In the genomic region with DNA sequence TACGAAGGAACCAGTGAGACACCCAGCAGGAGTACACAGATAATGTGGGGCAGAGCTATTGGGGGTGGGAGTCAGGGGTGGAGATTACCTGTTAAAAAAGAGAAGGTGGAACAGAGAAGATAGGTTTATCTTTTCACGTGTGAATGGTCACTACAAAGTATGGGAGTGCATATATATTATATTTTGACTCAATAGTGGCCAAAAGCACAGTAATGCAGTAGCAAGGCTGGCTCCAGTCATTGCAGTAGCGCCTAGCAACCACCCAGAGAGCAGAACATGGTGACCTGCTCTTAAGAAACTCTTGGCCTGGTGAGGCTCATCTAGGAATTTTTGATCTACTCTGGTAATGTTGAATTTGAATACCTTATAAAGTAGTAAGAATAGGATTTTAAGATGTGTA, we compare ENCODE assay signal across 9 cellular contexts. TPM values are rescaled to one million over a fixed set of nuclear protein-coding genes. Genes with fewer than 3 reads are reported as not detected.
DNase-seq lines count a peak whose midpoint lies in the region; FAIRE-seq and TF ChIP-seq lines count a peak whose summit lies in the region.
"Had no signal": no experiment of that assay in that cellular context is flagged by ENCODE, and none has a peak within 500 bp of the region (broad histone marks: within the 10 kb centered on the region; RNA-seq: fewer than 3 reads in every experiment).

No MANE protein-coding gene starts in this region.

- peaks cover 23% of the 10 kb centered on the region for H3K9me3 Mint-ChIP-seq in activated T-helper 2 cell treated with anti-CD3 and anti-CD28 coated beads, Interferon-gamma antibody, Interleukin-2, Interleukin-4, amounts not matched to agents 10 μg/mL and 5 μg/mL and 100 μg/mL, durations not matched to agents 14 hours and 24 hours and 36 hours

- DNase-seq in AG04450 (ENCODE audit: low read depth, low spot score) (no peak), kidney epithelial cell (ENCODE audit: low read depth) (no peak), transverse colon (no peak), kidney (no peak), cerebellar nuclear complex (lab: John Stamatoyannopoulos, UW) (no peak), RPMI8226 (no peak)
- no peak for DNase-seq in activated T-helper 2 cell treated with anti-CD3 and anti-CD28 coated beads, Interferon-gamma antibody, Interleukin-2, Interleukin-4, amounts not matched to agents 10 μg/mL and 5 μg/mL and 100 μg/mL, durations not matched to agents 14 hours and 24 hours and 36 hours (ENCODE audit: low spot score)

- intact Hi-C loops in activated T-helper 2 cell treated with anti-CD3 and anti-CD28 coated beads, Interferon-gamma antibody, Interleukin-2, Interleukin-4, amounts not matched to agents 10 μg/mL and 5 μg/mL and 100 μg/mL, durations not matched to agents 14 hours and 24 hours and 36 hours (cut with micrococcal nuclease) = no loop called here
- intact Hi-C loops in transverse colon (cut with DNase I; ENCODE audit: low total_unique reads) = no loop called here
- intact Hi-C loops in kidney (cut with DNase I) = no loop called here

- TF ChIP-seq EP300 in transverse colon (IDR thresholded peaks at IDR 0.05; ENCODE audit: low read depth) = no peak

- H3K36me3 ChIP-seq in HEK293 (ENCODE audit: control insufficient read depth in 2 of 2, insufficient read depth in 1 of 2, low read length in 2 of 2) (peaks cover 16 to 21% of the 10 kb centered on the region in 2 experiments), kidney epithelial cell (ENCODE audit: control insufficient read depth, insufficient read depth, low read length) (no peaks in the 10 kb centered on the region), transverse colon (no peaks in the 10 kb centered on the region), kidney (ENCODE audit: control insufficient read depth in 1 of 2, insufficient read depth in 2 of 2, low read length in 2 of 2) (no peaks in the 10 kb centered on the region)

- WGBS in transverse colon (ENCODE audit: low coverage in 1 of 2), 2 donors = 47 to 67% methylated on average over 2 to 3 of the region's 3 CpGs

- H3K27me3 ChIP-seq in AG04450 (ENCODE audit: control insufficient read depth, insufficient read depth, low read length) (no peaks in the 10 kb centered on the region), kidney epithelial cell (ENCODE audit: control insufficient read depth, insufficient read depth, low read length) (no peaks in the 10 kb centered on the region), transverse colon (peaks cover 24% of the 10 kb centered on the region)

- peaks cover 31% of the 10 kb centered on the region for H3K36me3 Mint-ChIP-seq in activated T-helper 2 cell treated with anti-CD3 and anti-CD28 coated beads, Interferon-gamma antibody, Interleukin-2, Interleukin-4, amounts not matched to agents 10 μg/mL and 5 μg/mL and 100 μg/mL, durations not matched to agents 14 hours and 24 hours and 36 hours (ENCODE audit: low read depth)

- H3K4me3 Mint-ChIP-seq in activated T-helper 2 cell treated with anti-CD3 and anti-CD28 coated beads, Interferon-gamma antibody, Interleukin-2, Interleukin-4, amounts not matched to agents 10 μg/mL and 5 μg/mL and 100 μg/mL, durations not matched to agents 14 hours and 24 hours and 36 hours (ENCODE audit: low read depth) = peak overlapping the region; percentile 82

- H3K27ac Mint-ChIP-seq in activated T-helper 2 cell treated with anti-CD3 and anti-CD28 coated beads, Interferon-gamma antibody, Interleukin-2, Interleukin-4, amounts not matched to agents 10 μg/mL and 5 μg/mL and 100 μg/mL, durations not matched to agents 14 hours and 24 hours and 36 hours = no peak overlapping the region

- FAIRE-seq in kidney (lab: Jason Lieb, UNC) = no peak

- H3K4me1 ChIP-seq in HEK293 (ENCODE audit: control insufficient read depth, insufficient read depth, low read length) = no peaks in the 10 kb centered on the region
- peaks cover 0 to 13% (median 6%) of the 10 kb centered on the region in 4 donors for H3K4me1 ChIP-seq in transverse colon
- H3K4me1 ChIP-seq in kidney (ENCODE audit: control insufficient read depth in 1 of 2, insufficient read depth in 1 of 2, low read depth in 1 of 2, low read length in 2 of 2) = peaks cover 2 to 3% of the 10 kb centered on the region in 2 donors

- H3K9me3 ChIP-seq in AG04450 (ENCODE audit: control insufficient read depth, insufficient read depth, low read length) (peaks cover 4% of the 10 kb centered on the region; the same call in 1 of the 2 replicates), HEK293 (ENCODE audit: control insufficient read depth, insufficient read depth, low read depth, low read length) (no peaks in the 10 kb centered on the region), transverse colon (no peaks in the 10 kb centered on the region), kidney (ENCODE audit: control insufficient read depth in 1 of 2, low read length in 2 of 2) (peaks cover 0 to 7% of the 10 kb centered on the region in 2 donors)

- peak overlapping the region in 1 of 2 donors; percentile 83 for H3K9ac ChIP-seq in kidney (ENCODE audit: low read length in 2 of 2)

- POLR2A ChIA-PET in AG04450 (lab: Yijun Ruan, JAX) = interaction anchor here (0.6 to 1.6 kb wide), 2 partner anchors 30 to 806 kb away, joined by 3 to 15 read pairs; a partner anchor contains a TSS
- POLR2A ChIA-PET in HEK293 (lab: Yijun Ruan, JAX) = interaction anchor here (0.6 to 1.9 kb wide), 6 partner anchors 9 to 289 kb away, joined by 3 to 16 read pairs (median 7); a partner anchor contains a TSS

- peak overlapping the region; percentile 76 for H3K4me3 ChIP-seq in AG04450 (ENCODE audit: low read depth, low read length)
- peak overlapping the region; percentile 82 for H3K4me3 ChIP-seq in HEK293 (ENCODE audit: low read depth, low read length)
- peak overlapping the region; percentile 67 for H3K4me3 ChIP-seq in kidney epithelial cell (ENCODE audit: low read depth, low read length)
- H3K4me3 ChIP-seq in transverse colon = peak overlapping the region in 3 of 4 donors; percentile 63 to 94 (median 70)
- H3K4me3 ChIP-seq in kidney (ENCODE audit: low read length in 2 of 2) = peak overlapping the region in 1 of 2 donors; percentile 87

- TF ChIP-seq CTCF in AG04450 (IDR thresholded peaks at IDR 0.05; ENCODE audit: low read depth, low read length) (no peak), HEK293 (tag by site-specific recombination; IDR thresholded peaks at IDR 0.05) (no peak), kidney epithelial cell (IDR thresholded peaks at IDR 0.05; ENCODE audit: insufficient read depth, low read length, poor library complexity, severe bottlenecking) (no peak), transverse colon (IDR thresholded peaks at IDR 0.05) (no peak), kidney (IDR thresholded peaks at IDR 0.05; ENCODE audit: borderline replicate concordance, extremely low read depth, insufficient read depth) (no peak)

- peaks cover 31% of the 10 kb centered on the region for H3K27me3 Mint-ChIP-seq in activated T-helper 2 cell treated with anti-CD3 and anti-CD28 coated beads, Interferon-gamma antibody, Interleukin-2, Interleukin-4, amounts not matched to agents 10 μg/mL and 5 μg/mL and 100 μg/mL, durations not matched to agents 14 hours and 24 hours and 36 hours (ENCODE audit: low read depth)

- no peak overlapping the region for H3K27ac ChIP-seq in AG04450 (ENCODE audit: low read depth, low read length)
- no peak overlapping the region; the same call in 1 of the 2 replicates for H3K27ac ChIP-seq in HEK293 (ENCODE audit: extremely low read depth, low read depth, low read length)
- no peak overlapping the region for H3K27ac ChIP-seq in transverse colon
- no peak overlapping the region for H3K27ac ChIP-seq in kidney (ENCODE audit: low read depth in 2 of 2, low read length in 2 of 2)

- CTCF ChIA-PET in AG04450 (lab: Charles Lee) (interaction anchor here (1.5 kb wide), 1 partner anchor 61 kb away, joined by 4 read pairs; no protein-coding TSS in a partner anchor), HEK293 (lab: Yijun Ruan, JAX) (interaction anchor here (0.6 kb wide), 1 partner anchor 63 kb away, joined by 3 read pairs; no protein-coding TSS in a partner anchor)

- no peak for TF ChIP-seq POLR2A in transverse colon (IDR thresholded peaks at IDR 0.05)

- H3K4me1 Mint-ChIP-seq in activated T-helper 2 cell treated with anti-CD3 and anti-CD28 coated beads, Interferon-gamma antibody, Interleukin-2, Interleukin-4, amounts not matched to agents 10 μg/mL and 5 μg/mL and 100 μg/mL, durations not matched to agents 14 hours and 24 hours and 36 hours (ENCODE audit: low read depth) = peaks cover 11% of the 10 kb centered on the region

- in situ Hi-C loops in transverse colon (cut with MboI; ENCODE audit: low pct_ligation_motif_present in 1 of 4, low pct_unique_long_range_greater_than_20kb in 1 of 4, low sequenced_read_pairs in 3 of 4) = no loop called here

RNA-seq across cellular contexts. Expression of a gene that starts 1.0 kb away (rescaled TPM):
- 23.0 and 31.7 TPM in 2 replicates for polyA plus RNA-seq in AG04450 (2011; rRNA removed)
- polyA minus RNA-seq in AG04450 (2011; rRNA and poly(A)+ RNA removed) = 11.3 and 14.0 TPM in 2 replicates
- total RNA-seq in activated T-helper 2 cell treated with anti-CD3 and anti-CD28 coated beads, Interferon-gamma antibody, Interleukin-2, Interleukin-4, amounts not matched to agents 10 μg/mL and 5 μg/mL and 100 μg/mL, durations not matched to agents 14 hours and 24 hours and 36 hours = 4.5 and 6.2 TPM in 2 replicates
- 31.5 and 37.7 TPM in 2 replicates for total RNA-seq in kidney epithelial cell
- total RNA-seq in transverse colon = 10 to 100 TPM; 12.4 to 18.0 (median 16.5) TPM
- total RNA-seq in kidney = 38.0 TPM
- polyA plus RNA-seq in kidney (ENCODE audit: insufficient read depth, low read depth, low replicate concordance) = 21.7 TPM

RNA-seq across cellular contexts. Expression of a gene that starts 29.9 kb away (rescaled TPM):
- polyA plus RNA-seq in AG04450 (2011; rRNA removed) (41.0 and 56.1 TPM in 2 replicates), kidney (ENCODE audit: insufficient read depth, low read depth, low replicate concordance) (27.0 TPM)
- polyA minus RNA-seq in AG04450 (2011; rRNA and poly(A)+ RNA removed) = 28.0 and 35.0 TPM in 2 replicates
- 0.39 and 0.98 TPM in 2 replicates for total RNA-seq in activated T-helper 2 cell treated with anti-CD3 and anti-CD28 coated beads, Interferon-gamma antibody, Interleukin-2, Interleukin-4, amounts not matched to agents 10 μg/mL and 5 μg/mL and 100 μg/mL, durations not matched to agents 14 hours and 24 hours and 36 hours
- total RNA-seq in kidney epithelial cell (18.3 and 21.4 TPM in 2 replicates), transverse colon (10 to 100 TPM; 16.1 to 80.0 (median 61.4) TPM), kidney (40.3 TPM)

RNA-seq across cellular contexts. Expression of a gene that starts 33.0 kb away (rescaled TPM):
- polyA plus RNA-seq in AG04450 (2011; rRNA removed) = 0.01 TPM in 1 of 2 replicates, not detected in the other
- polyA minus RNA-seq in AG04450 (2011; rRNA and poly(A)+ RNA removed) = 0.05 TPM in 1 of 2 replicates, not detected in the other
- total RNA-seq in activated T-helper 2 cell treated with anti-CD3 and anti-CD28 coated beads, Interferon-gamma antibody, Interleukin-2, Interleukin-4, amounts not matched to agents 10 μg/mL and 5 μg/mL and 100 μg/mL, durations not matched to agents 14 hours and 24 hours and 36 hours = 0.16 and 0.21 TPM in 2 replicates
- total RNA-seq in kidney epithelial cell = 0.07 TPM in 1 of 2 replicates, not detected in the other
- total RNA-seq in transverse colon = not detected
- not detected for total RNA-seq in kidney
- not detected for polyA plus RNA-seq in kidney (ENCODE audit: insufficient read depth, low read depth, low replicate concordance)
- total RNA-seq: pulmonary artery endothelial cell had no signal
